1 cellular context compared by ENCODE assay signal in the genomic region with DNA sequence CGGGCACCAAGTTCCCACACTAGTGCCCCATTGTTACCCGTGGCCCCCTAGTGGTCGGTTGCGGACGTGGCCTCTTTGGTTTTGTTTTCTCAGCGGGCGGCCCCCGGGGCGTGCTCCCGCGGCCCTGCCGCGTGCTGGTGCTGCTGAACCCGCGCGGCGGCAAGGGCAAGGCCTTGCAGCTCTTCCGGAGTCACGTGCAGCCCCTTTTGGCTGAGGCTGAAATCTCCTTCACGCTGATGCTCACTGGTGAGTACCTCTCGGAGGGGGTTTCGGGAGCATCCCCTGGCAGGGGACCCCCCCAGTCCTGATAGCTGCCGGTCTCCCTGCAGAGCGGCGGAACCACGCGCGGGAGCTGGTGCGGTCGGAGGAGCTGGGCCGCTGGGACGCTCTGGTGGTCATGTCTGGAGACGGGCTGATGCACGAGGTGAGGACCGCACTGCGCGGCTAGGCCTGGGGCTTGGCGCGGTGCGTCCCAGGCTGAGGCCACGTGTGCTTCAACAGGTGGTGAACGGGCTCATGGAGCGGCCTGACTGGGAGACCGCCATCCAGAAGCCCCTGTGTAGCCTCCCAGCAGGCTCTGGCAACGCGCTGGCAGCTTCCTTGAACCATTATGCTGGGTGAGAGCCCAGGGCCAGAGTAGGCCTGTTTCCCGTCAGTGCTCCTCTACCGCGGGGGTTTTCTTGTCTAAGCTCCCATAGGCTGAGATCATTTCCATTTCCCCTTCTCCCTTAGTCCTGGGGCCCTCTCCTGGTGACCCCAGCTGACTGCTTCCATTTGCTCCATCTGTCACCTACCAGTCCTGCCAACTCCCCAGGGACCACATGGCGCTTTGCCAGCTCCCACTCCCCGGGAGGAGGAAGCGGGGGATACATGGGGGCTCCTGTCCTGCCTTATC.
TF ChIP-seq lines count a peak whose summit lies in the region.

No MANE protein-coding gene starts in this region.

TF ChIP-seq in HepG2, 621 proteins besides CTCF, POLR2A, EP300 and RAD21 (continued from another document and continues in another):
- TF ChIP-seq, protein P1, sequence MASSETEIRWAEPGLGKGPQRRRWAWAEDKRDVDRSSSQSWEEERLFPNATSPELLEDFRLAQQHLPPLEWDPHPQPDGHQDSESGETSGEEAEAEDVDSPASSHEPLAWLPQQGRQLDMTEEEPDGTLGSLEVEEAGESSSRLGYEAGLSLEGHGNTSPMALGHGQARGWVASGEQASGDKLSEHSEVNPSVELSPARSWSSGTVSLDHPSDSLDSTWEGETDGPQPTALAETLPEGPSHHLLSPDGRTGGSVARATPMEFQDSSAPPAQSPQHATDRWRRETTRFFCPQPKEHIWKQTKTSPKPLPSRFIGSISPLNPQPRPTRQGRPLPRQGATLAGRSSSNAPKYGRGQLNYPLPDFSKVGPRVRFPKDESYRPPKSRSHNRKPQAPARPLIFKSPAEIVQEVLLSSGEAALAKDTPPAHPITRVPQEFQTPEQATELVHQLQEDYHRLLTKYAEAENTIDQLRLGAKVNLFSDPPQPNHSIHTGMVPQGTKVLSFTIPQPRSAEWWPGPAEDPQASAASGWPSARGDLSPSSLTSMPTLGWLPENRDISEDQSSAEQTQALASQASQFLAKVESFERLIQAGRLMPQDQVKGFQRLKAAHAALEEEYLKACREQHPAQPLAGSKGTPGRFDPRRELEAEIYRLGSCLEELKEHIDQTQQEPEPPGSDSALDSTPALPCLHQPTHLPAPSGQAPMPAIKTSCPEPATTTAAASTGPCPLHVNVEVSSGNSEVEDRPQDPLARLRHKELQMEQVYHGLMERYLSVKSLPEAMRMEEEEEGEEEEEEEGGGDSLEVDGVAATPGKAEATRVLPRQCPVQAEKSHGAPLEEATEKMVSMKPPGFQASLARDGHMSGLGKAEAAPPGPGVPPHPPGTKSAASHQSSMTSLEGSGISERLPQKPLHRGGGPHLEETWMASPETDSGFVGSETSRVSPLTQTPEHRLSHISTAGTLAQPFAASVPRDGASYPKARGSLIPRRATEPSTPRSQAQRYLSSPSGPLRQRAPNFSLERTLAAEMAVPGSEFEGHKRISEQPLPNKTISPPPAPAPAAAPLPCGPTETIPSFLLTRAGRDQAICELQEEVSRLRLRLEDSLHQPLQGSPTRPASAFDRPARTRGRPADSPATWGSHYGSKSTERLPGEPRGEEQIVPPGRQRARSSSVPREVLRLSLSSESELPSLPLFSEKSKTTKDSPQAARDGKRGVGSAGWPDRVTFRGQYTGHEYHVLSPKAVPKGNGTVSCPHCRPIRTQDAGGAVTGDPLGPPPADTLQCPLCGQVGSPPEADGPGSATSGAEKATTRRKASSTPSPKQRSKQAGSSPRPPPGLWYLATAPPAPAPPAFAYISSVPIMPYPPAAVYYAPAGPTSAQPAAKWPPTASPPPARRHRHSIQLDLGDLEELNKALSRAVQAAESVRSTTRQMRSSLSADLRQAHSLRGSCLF (CRISPR knock-in tag; IDR thresholded peaks at IDR 0.05; ENCODE audit: borderline replicate concordance): peak; percentile 98
- TF ChIP-seq NBN (conservative IDR thresholded peaks at IDR 0.05) (no peak), ZFP37 (CRISPR knock-in tag; IDR thresholded peaks at IDR 0.05; ENCODE audit: borderline replicate concordance) (peak; percentile 99), ZNF670 (CRISPR knock-in tag; IDR thresholded peaks at IDR 0.05; ENCODE audit: borderline replicate concordance) (peak; percentile 97; the same call in 1 of the 2 replicates), ZNF616 (CRISPR knock-in tag; IDR thresholded peaks at IDR 0.05; ENCODE audit: low read depth) (peak; percentile 98), SATB2 (CRISPR knock-in tag; IDR thresholded peaks at IDR 0.05) (peak; percentile 99), KLF9 (CRISPR knock-in tag; IDR thresholded peaks at IDR 0.05; ENCODE audit: low read depth) (peak; percentile 89; the same call in 1 of the 2 replicates), ISL2 (CRISPR knock-in tag; IDR thresholded peaks at IDR 0.05) (peak; percentile 91), ZNF850 (CRISPR knock-in tag; conservative IDR thresholded peaks at IDR 0.05) (peak; percentile 89; the same call in 1 of the 2 replicates), PHF20 (CRISPR knock-in tag; IDR thresholded peaks at IDR 0.05) (peak; percentile 67), ZNF253 (CRISPR knock-in tag; IDR thresholded peaks at IDR 0.05; ENCODE audit: borderline replicate concordance) (peak; percentile 98)
- TF ChIP-seq, protein P2, sequence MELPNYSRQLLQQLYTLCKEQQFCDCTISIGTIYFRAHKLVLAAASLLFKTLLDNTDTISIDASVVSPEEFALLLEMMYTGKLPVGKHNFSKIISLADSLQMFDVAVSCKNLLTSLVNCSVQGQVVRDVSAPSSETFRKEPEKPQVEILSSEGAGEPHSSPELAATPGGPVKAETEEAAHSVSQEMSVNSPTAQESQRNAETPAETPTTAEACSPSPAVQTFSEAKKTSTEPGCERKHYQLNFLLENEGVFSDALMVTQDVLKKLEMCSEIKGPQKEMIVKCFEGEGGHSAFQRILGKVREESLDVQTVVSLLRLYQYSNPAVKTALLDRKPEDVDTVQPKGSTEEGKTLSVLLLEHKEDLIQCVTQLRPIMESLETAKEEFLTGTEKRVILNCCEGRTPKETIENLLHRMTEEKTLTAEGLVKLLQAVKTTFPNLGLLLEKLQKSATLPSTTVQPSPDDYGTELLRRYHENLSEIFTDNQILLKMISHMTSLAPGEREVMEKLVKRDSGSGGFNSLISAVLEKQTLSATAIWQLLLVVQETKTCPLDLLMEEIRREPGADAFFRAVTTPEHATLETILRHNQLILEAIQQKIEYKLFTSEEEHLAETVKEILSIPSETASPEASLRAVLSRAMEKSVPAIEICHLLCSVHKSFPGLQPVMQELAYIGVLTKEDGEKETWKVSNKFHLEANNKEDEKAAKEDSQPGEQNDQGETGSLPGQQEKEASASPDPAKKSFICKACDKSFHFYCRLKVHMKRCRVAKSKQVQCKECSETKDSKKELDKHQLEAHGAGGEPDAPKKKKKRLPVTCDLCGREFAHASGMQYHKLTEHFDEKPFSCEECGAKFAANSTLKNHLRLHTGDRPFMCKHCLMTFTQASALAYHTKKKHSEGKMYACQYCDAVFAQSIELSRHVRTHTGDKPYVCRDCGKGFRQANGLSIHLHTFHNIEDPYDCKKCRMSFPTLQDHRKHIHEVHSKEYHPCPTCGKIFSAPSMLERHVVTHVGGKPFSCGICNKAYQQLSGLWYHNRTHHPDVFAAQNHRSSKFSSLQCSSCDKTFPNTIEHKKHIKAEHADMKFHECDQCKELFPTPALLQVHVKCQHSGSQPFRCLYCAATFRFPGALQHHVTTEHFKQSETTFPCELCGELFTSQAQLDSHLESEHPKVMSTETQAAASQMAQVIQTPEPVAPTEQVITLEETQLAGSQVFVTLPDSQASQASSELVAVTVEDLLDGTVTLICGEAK (IDR thresholded peaks at IDR 0.05): no peak
- TF ChIP-seq, protein P2 (CRISPR knock-in tag; IDR thresholded peaks at IDR 0.05): peak; percentile 94
- TF ChIP-seq, protein P3, sequence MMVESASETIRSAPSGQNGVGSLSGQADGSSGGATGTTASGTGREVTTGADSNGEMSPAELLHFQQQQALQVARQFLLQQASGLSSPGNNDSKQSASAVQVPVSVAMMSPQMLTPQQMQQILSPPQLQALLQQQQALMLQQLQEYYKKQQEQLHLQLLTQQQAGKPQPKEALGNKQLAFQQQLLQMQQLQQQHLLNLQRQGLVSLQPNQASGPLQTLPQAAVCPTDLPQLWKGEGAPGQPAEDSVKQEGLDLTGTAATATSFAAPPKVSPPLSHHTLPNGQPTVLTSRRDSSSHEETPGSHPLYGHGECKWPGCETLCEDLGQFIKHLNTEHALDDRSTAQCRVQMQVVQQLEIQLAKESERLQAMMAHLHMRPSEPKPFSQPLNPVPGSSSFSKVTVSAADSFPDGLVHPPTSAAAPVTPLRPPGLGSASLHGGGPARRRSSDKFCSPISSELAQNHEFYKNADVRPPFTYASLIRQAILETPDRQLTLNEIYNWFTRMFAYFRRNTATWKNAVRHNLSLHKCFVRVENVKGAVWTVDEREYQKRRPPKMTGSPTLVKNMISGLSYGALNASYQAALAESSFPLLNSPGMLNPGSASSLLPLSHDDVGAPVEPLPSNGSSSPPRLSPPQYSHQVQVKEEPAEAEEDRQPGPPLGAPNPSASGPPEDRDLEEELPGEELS (CRISPR knock-in tag; IDR thresholded peaks at IDR 0.05): peak; percentile 83
- TF ChIP-seq, protein P4, sequence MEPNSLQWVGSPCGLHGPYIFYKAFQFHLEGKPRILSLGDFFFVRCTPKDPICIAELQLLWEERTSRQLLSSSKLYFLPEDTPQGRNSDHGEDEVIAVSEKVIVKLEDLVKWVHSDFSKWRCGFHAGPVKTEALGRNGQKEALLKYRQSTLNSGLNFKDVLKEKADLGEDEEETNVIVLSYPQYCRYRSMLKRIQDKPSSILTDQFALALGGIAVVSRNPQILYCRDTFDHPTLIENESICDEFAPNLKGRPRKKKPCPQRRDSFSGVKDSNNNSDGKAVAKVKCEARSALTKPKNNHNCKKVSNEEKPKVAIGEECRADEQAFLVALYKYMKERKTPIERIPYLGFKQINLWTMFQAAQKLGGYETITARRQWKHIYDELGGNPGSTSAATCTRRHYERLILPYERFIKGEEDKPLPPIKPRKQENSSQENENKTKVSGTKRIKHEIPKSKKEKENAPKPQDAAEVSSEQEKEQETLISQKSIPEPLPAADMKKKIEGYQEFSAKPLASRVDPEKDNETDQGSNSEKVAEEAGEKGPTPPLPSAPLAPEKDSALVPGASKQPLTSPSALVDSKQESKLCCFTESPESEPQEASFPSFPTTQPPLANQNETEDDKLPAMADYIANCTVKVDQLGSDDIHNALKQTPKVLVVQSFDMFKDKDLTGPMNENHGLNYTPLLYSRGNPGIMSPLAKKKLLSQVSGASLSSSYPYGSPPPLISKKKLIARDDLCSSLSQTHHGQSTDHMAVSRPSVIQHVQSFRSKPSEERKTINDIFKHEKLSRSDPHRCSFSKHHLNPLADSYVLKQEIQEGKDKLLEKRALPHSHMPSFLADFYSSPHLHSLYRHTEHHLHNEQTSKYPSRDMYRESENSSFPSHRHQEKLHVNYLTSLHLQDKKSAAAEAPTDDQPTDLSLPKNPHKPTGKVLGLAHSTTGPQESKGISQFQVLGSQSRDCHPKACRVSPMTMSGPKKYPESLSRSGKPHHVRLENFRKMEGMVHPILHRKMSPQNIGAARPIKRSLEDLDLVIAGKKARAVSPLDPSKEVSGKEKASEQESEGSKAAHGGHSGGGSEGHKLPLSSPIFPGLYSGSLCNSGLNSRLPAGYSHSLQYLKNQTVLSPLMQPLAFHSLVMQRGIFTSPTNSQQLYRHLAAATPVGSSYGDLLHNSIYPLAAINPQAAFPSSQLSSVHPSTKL (CRISPR knock-in tag; IDR thresholded peaks at IDR 0.05): peak; percentile 89
- TF ChIP-seq, protein P5, sequence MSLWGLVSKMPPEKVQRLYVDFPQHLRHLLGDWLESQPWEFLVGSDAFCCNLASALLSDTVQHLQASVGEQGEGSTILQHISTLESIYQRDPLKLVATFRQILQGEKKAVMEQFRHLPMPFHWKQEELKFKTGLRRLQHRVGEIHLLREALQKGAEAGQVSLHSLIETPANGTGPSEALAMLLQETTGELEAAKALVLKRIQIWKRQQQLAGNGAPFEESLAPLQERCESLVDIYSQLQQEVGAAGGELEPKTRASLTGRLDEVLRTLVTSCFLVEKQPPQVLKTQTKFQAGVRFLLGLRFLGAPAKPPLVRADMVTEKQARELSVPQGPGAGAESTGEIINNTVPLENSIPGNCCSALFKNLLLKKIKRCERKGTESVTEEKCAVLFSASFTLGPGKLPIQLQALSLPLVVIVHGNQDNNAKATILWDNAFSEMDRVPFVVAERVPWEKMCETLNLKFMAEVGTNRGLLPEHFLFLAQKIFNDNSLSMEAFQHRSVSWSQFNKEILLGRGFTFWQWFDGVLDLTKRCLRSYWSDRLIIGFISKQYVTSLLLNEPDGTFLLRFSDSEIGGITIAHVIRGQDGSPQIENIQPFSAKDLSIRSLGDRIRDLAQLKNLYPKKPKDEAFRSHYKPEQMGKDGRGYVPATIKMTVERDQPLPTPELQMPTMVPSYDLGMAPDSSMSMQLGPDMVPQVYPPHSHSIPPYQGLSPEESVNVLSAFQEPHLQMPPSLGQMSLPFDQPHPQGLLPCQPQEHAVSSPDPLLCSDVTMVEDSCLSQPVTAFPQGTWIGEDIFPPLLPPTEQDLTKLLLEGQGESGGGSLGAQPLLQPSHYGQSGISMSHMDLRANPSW (CRISPR knock-in tag; IDR thresholded peaks at IDR 0.05; ENCODE audit: borderline replicate concordance): peak; percentile 73; the same call in 1 of the 2 replicates
